ENCODE assay signal across 1 cellular context in the genomic region with DNA sequence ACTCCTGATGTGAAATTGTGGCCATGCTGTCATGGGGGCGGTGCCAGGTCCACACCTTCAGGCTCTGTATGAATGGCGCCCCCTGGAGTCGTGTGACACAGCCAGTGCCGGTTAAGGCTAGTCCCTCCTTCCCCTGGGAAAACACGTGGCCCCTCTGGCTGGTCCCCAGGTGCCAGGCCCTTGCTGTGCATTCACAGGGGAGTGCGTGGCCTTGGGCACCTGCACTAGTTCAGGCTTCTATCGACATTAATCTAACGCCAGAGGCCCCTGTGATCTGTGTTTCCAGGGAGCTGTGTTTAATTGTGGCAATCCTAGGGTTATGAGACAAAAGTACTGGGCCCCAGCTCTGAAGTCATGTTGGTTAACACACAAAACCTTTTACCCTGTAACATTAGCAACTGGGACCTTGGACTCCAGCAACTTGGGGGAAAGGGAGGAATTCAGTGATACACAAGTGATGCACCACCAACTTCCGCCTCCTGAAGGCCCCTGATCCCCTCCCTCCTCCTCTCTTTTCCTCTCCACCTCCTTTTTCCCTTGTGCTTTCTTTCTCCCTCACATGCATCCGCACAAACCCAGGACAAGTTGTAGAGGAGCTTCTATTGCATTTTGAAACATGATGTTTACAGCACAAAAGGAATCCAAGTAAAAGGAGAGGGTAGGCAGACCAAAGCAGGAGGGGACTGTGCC.
TF ChIP-seq lines count a peak whose summit lies in the region.

No MANE protein-coding gene starts in this region.

TF ChIP-seq in K562, 482 proteins besides CTCF, POLR2A, EP300 and RAD21 (continued from another document and continues in another):
- TF ChIP-seq, protein P1, sequence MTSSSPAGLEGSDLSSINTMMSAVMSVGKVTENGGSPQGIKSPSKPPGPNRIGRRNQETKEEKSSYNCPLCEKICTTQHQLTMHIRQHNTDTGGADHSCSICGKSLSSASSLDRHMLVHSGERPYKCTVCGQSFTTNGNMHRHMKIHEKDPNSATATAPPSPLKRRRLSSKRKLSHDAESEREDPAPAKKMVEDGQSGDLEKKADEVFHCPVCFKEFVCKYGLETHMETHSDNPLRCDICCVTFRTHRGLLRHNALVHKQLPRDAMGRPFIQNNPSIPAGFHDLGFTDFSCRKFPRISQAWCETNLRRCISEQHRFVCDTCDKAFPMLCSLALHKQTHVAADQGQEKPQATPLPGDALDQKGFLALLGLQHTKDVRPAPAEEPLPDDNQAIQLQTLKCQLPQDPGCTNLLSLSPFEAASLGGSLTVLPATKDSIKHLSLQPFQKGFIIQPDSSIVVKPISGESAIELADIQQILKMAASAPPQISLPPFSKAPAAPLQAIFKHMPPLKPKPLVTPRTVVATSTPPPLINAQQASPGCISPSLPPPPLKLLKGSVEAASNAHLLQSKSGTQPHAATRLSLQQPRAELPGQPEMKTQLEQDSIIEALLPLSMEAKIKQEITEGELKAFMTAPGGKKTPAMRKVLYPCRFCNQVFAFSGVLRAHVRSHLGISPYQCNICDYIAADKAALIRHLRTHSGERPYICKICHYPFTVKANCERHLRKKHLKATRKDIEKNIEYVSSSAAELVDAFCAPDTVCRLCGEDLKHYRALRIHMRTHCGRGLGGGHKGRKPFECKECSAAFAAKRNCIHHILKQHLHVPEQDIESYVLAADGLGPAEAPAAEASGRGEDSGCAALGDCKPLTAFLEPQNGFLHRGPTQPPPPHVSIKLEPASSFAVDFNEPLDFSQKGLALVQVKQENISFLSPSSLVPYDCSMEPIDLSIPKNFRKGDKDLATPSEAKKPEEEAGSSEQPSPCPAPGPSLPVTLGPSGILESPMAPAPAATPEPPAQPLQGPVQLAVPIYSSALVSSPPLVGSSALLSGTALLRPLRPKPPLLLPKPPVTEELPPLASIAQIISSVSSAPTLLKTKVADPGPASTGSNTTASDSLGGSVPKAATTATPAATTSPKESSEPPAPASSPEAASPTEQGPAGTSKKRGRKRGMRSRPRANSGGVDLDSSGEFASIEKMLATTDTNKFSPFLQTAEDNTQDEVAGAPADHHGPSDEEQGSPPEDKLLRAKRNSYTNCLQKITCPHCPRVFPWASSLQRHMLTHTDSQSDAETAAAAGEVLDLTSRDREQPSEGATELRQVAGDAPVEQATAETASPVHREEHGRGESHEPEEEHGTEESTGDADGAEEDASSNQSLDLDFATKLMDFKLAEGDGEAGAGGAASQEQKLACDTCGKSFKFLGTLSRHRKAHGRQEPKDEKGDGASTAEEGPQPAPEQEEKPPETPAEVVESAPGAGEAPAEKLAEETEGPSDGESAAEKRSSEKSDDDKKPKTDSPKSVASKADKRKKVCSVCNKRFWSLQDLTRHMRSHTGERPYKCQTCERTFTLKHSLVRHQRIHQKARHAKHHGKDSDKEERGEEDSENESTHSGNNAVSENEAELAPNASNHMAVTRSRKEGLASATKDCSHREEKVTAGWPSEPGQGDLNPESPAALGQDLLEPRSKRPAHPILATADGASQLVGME (CRISPR knock-in tag; IDR thresholded peaks at IDR 0.05), result no peak
- TF ChIP-seq, protein P2, sequence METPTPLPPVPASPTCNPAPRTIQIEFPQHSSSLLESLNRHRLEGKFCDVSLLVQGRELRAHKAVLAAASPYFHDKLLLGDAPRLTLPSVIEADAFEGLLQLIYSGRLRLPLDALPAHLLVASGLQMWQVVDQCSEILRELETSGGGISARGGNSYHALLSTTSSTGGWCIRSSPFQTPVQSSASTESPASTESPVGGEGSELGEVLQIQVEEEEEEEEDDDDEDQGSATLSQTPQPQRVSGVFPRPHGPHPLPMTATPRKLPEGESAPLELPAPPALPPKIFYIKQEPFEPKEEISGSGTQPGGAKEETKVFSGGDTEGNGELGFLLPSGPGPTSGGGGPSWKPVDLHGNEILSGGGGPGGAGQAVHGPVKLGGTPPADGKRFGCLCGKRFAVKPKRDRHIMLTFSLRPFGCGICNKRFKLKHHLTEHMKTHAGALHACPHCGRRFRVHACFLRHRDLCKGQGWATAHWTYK (CRISPR knock-in tag; IDR thresholded peaks at IDR 0.05), result 0 out of 2 replicates have a peak, but pooled peaks have one; percentile 52
- TF ChIP-seq, protein P3, sequence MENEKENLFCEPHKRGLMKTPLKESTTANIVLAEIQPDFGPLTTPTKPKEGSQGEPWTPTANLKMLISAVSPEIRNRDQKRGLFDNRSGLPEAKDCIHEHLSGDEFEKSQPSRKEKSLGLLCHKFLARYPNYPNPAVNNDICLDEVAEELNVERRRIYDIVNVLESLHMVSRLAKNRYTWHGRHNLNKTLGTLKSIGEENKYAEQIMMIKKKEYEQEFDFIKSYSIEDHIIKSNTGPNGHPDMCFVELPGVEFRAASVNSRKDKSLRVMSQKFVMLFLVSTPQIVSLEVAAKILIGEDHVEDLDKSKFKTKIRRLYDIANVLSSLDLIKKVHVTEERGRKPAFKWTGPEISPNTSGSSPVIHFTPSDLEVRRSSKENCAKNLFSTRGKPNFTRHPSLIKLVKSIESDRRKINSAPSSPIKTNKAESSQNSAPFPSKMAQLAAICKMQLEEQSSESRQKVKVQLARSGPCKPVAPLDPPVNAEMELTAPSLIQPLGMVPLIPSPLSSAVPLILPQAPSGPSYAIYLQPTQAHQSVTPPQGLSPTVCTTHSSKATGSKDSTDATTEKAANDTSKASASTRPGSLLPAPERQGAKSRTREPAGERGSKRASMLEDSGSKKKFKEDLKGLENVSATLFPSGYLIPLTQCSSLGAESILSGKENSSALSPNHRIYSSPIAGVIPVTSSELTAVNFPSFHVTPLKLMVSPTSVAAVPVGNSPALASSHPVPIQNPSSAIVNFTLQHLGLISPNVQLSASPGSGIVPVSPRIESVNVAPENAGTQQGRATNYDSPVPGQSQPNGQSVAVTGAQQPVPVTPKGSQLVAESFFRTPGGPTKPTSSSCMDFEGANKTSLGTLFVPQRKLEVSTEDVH (IDR thresholded peaks at IDR 0.05; ENCODE audit: low read depth, partially characterized antibody), result no peak
- TF ChIP-seq MAFG (tag; conservative IDR thresholded peaks at IDR 0.05), result no peak
- TF ChIP-seq SMARCE1 (IDR thresholded peaks at IDR 0.05), result no peak
- TF ChIP-seq ZNF507 (tag; conservative IDR thresholded peaks at IDR 0.05), result no peak
- no peak for TF ChIP-seq ZNF133 (CRISPR knock-in tag; IDR thresholded peaks at IDR 0.05)
- TF ChIP-seq FOSL1 (tag; conservative IDR thresholded peaks at IDR 0.05), result no peak
- no peak for TF ChIP-seq HIVEP1 (CRISPR knock-in tag; IDR thresholded peaks at IDR 0.05)
- no peak for TF ChIP-seq MAFF (IDR thresholded peaks at IDR 0.05; ENCODE audit: low read length)
- TF ChIP-seq NFATC3 (IDR thresholded peaks at IDR 0.05), result no peak
- TF ChIP-seq NFE2L1 (tag; IDR thresholded peaks at IDR 0.05; ENCODE audit: borderline replicate concordance, low read depth), result no peak
- TF ChIP-seq, protein P4, sequence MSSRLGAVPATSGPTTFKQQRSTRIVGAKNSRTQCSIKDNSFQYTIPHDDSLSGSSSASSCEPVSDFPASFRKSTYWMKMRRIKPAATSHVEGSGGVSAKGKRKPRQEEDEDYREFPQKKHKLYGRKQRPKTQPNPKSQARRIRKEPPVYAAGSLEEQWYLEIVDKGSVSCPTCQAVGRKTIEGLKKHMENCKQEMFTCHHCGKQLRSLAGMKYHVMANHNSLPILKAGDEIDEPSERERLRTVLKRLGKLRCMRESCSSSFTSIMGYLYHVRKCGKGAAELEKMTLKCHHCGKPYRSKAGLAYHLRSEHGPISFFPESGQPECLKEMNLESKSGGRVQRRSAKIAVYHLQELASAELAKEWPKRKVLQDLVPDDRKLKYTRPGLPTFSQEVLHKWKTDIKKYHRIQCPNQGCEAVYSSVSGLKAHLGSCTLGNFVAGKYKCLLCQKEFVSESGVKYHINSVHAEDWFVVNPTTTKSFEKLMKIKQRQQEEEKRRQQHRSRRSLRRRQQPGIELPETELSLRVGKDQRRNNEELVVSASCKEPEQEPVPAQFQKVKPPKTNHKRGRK (tag; IDR thresholded peaks at IDR 0.05), result no peak
- TF ChIP-seq POLR2AphosphoS2 (IDR thresholded peaks at IDR 0.05; ENCODE audit: low read length), result 0 out of 2 replicates have a peak, but pooled peaks have one; percentile 55
- TF ChIP-seq, protein P5, sequence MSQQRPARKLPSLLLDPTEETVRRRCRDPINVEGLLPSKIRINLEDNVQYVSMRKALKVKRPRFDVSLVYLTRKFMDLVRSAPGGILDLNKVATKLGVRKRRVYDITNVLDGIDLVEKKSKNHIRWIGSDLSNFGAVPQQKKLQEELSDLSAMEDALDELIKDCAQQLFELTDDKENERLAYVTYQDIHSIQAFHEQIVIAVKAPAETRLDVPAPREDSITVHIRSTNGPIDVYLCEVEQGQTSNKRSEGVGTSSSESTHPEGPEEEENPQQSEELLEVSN (IDR thresholded peaks at IDR 0.05; ENCODE audit: borderline replicate concordance in 1 of 2, extremely low read depth in 1 of 2, insufficient read depth in 1 of 2, insufficient read length in 1 of 2, low read depth in 1 of 2, low read length in 1 of 2, poor library complexity in 1 of 2, severe bottlenecking in 1 of 2), result peak; percentile 63 to 74
- TF ChIP-seq ZNF282 (CRISPR knock-in tag; IDR thresholded peaks at IDR 0.05), result no peak
- TF ChIP-seq EGR1 (conservative IDR thresholded peaks at IDR 0.05), result peak; percentile 46; the same call in 1 of the 2 replicates
- no peak for TF ChIP-seq ZNF347 (CRISPR knock-in tag; IDR thresholded peaks at IDR 0.05; ENCODE audit: low read depth)
- no peak for TF ChIP-seq NR1H2 (CRISPR knock-in tag; IDR thresholded peaks at IDR 0.05)
- no peak for TF ChIP-seq ZNF224 (CRISPR knock-in tag; IDR thresholded peaks at IDR 0.05)
- TF ChIP-seq MCM5 (IDR thresholded peaks at IDR 0.05; ENCODE audit: low read depth), result no peak
- TF ChIP-seq SIN3B (IDR thresholded peaks at IDR 0.05; ENCODE audit: low read depth), result peak; percentile 24; the same call in 1 of the 2 replicates
- peak; percentile 57; the same call in 1 of the 2 replicates for TF ChIP-seq SP1 (CRISPR knock-in tag; IDR thresholded peaks at IDR 0.05)
- TF ChIP-seq, protein P6, sequence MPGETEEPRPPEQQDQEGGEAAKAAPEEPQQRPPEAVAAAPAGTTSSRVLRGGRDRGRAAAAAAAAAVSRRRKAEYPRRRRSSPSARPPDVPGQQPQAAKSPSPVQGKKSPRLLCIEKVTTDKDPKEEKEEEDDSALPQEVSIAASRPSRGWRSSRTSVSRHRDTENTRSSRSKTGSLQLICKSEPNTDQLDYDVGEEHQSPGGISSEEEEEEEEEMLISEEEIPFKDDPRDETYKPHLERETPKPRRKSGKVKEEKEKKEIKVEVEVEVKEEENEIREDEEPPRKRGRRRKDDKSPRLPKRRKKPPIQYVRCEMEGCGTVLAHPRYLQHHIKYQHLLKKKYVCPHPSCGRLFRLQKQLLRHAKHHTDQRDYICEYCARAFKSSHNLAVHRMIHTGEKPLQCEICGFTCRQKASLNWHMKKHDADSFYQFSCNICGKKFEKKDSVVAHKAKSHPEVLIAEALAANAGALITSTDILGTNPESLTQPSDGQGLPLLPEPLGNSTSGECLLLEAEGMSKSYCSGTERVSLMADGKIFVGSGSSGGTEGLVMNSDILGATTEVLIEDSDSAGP (CRISPR knock-in tag; IDR thresholded peaks at IDR 0.05), result no peak
- TF ChIP-seq HEY1 (CRISPR knock-in tag; IDR thresholded peaks at IDR 0.05; ENCODE audit: borderline replicate concordance), result no peak
- TF ChIP-seq RCOR1 (IDR thresholded peaks at IDR 0.05; ENCODE audit: borderline replicate concordance in 1 of 2, low read depth in 2 of 2, low read length in 2 of 2), result peak in 1 of 2 experiments; percentile 76; a peak in 2 of 4 replicates
- TF ChIP-seq ZZZ3 (IDR thresholded peaks at IDR 0.05), result no peak
- no peak for TF ChIP-seq CCNT2 (IDR thresholded peaks at IDR 0.05; ENCODE audit: borderline replicate concordance, extremely low read depth, insufficient read length, low read depth, low read length)
- no peak for TF ChIP-seq EZH2 (IDR thresholded peaks at IDR 0.05; ENCODE audit: borderline replicate concordance, low read depth, low read length)
- no peak for TF ChIP-seq SAP30 (IDR thresholded peaks at IDR 0.05; ENCODE audit: borderline replicate concordance, insufficient read depth, low read depth, low read length, poor library complexity, severe bottlenecking)
- no peak for TF ChIP-seq NR2C1 (IDR thresholded peaks at IDR 0.05)
- TF ChIP-seq NR2C1 (tag; IDR thresholded peaks at IDR 0.05), result no peak
- peak; percentile 53; the same call in 1 of the 2 replicates for TF ChIP-seq TOE1 (IDR thresholded peaks at IDR 0.05; ENCODE audit: borderline replicate concordance)
- TF ChIP-seq TOE1 (CRISPR knock-in tag; IDR thresholded peaks at IDR 0.05; ENCODE audit: borderline replicate concordance, low read depth), result no peak
- TF ChIP-seq, protein P7, sequence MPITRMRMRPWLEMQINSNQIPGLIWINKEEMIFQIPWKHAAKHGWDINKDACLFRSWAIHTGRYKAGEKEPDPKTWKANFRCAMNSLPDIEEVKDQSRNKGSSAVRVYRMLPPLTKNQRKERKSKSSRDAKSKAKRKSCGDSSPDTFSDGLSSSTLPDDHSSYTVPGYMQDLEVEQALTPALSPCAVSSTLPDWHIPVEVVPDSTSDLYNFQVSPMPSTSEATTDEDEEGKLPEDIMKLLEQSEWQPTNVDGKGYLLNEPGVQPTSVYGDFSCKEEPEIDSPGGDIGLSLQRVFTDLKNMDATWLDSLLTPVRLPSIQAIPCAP (CRISPR knock-in tag; IDR thresholded peaks at IDR 0.05; ENCODE audit: borderline replicate concordance), result no peak
- TF ChIP-seq, protein P8, sequence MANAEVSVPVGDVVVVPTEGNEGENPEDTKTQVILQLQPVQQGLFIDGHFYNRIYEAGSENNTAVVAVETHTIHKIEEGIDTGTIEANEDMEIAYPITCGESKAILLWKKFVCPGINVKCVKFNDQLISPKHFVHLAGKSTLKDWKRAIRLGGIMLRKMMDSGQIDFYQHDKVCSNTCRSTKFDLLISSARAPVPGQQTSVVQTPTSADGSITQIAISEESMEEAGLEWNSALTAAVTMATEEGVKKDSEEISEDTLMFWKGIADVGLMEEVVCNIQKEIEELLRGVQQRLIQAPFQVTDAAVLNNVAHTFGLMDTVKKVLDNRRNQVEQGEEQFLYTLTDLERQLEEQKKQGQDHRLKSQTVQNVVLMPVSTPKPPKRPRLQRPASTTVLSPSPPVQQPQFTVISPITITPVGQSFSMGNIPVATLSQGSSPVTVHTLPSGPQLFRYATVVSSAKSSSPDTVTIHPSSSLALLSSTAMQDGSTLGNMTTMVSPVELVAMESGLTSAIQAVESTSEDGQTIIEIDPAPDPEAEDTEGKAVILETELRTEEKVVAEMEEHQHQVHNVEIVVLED (CRISPR knock-in tag; IDR thresholded peaks at IDR 0.05), result no peak
- peak; percentile 26; the same call in 1 of the 2 replicates for TF ChIP-seq TCF3 (CRISPR knock-in tag; IDR thresholded peaks at IDR 0.05)
- no peak for TF ChIP-seq SP2 (IDR thresholded peaks at IDR 0.05; ENCODE audit: extremely low read depth, low read depth, low read length, poor library complexity, severe bottlenecking)
- no peak for TF ChIP-seq ZNF354B (CRISPR knock-in tag; IDR thresholded peaks at IDR 0.05)
- TF ChIP-seq, protein P9, sequence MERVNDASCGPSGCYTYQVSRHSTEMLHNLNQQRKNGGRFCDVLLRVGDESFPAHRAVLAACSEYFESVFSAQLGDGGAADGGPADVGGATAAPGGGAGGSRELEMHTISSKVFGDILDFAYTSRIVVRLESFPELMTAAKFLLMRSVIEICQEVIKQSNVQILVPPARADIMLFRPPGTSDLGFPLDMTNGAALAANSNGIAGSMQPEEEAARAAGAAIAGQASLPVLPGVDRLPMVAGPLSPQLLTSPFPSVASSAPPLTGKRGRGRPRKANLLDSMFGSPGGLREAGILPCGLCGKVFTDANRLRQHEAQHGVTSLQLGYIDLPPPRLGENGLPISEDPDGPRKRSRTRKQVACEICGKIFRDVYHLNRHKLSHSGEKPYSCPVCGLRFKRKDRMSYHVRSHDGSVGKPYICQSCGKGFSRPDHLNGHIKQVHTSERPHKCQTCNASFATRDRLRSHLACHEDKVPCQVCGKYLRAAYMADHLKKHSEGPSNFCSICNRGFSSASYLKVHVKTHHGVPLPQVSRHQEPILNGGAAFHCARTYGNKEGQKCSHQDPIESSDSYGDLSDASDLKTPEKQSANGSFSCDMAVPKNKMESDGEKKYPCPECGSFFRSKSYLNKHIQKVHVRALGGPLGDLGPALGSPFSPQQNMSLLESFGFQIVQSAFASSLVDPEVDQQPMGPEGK (CRISPR knock-in tag; IDR thresholded peaks at IDR 0.05; ENCODE audit: borderline replicate concordance), result no peak
- TF ChIP-seq BACH1 (tag; IDR thresholded peaks at IDR 0.05), result no peak
- no peak for TF ChIP-seq ELF2 (CRISPR knock-in tag; IDR thresholded peaks at IDR 0.05)
